ENCODE assay signal across 1 cellular context in the genomic region with DNA sequence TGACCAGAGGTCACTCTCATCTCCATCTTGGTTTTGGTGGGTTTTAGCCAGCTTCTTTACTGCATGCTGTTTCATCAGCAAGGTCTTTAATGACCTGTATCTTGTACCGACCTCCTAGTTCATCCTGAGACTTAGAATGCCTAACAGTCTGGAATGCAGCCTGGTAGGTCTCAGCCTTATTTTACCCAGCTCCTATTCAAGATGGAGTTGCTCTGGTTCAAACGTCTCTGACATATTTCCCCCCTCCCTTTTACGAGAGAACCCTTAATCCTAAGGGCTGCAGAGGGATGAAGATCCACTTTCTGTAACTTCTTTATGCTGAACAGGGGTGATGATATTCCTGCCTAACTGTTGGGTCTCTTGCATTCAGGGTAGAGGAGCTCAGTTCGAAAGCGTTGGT.
TF ChIP-seq lines count a peak whose summit lies in the region.

No MANE protein-coding gene starts in this region.

TF ChIP-seq in K562, 482 proteins besides CTCF, POLR2A, EP300 and RAD21:
- TF ChIP-seq PTTG1 (tag; IDR thresholded peaks at IDR 0.05; ENCODE audit: low read depth) (peak; percentile 85), ZNF174 (CRISPR knock-in tag; IDR thresholded peaks at IDR 0.05) (no peak), HDAC8 (tag; IDR thresholded peaks at IDR 0.05) (peak; percentile 93), ZNF197 (CRISPR knock-in tag; IDR thresholded peaks at IDR 0.05; ENCODE audit: low read depth) (0 out of 2 replicates have a peak, but pooled peaks have one; percentile 28), GTF2A2 (tag; IDR thresholded peaks at IDR 0.05) (0 out of 2 replicates have a peak, but pooled peaks have one; percentile 41), SMAD4 (CRISPR knock-in tag; conservative IDR thresholded peaks at IDR 0.05) (peak; percentile 79), TEAD2 (tag; IDR thresholded peaks at IDR 0.05) (peak; percentile 80), RUNX1 (IDR thresholded peaks at IDR 0.05; ENCODE audit: low read depth) (no peak), ZNF583 (CRISPR knock-in tag; IDR thresholded peaks at IDR 0.05) (peak; percentile 83), PTRF (tag; IDR thresholded peaks at IDR 0.05) (peak; percentile 87), PYGO2 (tag; IDR thresholded peaks at IDR 0.05) (peak; percentile 77), PTBP1 (IDR thresholded peaks at IDR 0.05; ENCODE audit: low read depth, low read length) (no peak), KLF6 (CRISPR knock-in tag; IDR thresholded peaks at IDR 0.05; ENCODE audit: borderline replicate concordance) (peak; percentile 58; the same call in 1 of the 2 replicates), ZNF507 (tag; conservative IDR thresholded peaks at IDR 0.05) (0 out of 2 replicates have a peak, but pooled peaks have one; percentile 19), ZNF436 (CRISPR knock-in tag; IDR thresholded peaks at IDR 0.05) (no peak), ERF (CRISPR knock-in tag; IDR thresholded peaks at IDR 0.05) (no peak), IRF2 (CRISPR knock-in tag; IDR thresholded peaks at IDR 0.05) (no peak), DDX20 (tag; IDR thresholded peaks at IDR 0.05; ENCODE audit: low read depth) (peak; percentile 88), NFE2L1 (tag; IDR thresholded peaks at IDR 0.05; ENCODE audit: borderline replicate concordance, low read depth) (peak; percentile 16; the same call in 1 of the 2 replicates), NR2C2 (CRISPR knock-in tag; IDR thresholded peaks at IDR 0.05) (no peak), NR2C2 (tag; IDR thresholded peaks at IDR 0.05) (peak; percentile 36; the same call in 1 of the 2 replicates), ZNF76 (CRISPR knock-in tag; IDR thresholded peaks at IDR 0.05; ENCODE audit: borderline replicate concordance) (0 out of 2 replicates have a peak, but pooled peaks have one; percentile 28), CXXC5 (CRISPR knock-in tag; IDR thresholded peaks at IDR 0.05) (peak; percentile 65), TGIF2 (CRISPR knock-in tag; IDR thresholded peaks at IDR 0.05) (no peak), ZKSCAN8 (CRISPR knock-in tag; IDR thresholded peaks at IDR 0.05) (0 out of 2 replicates have a peak, but pooled peaks have one; percentile 42), ZNF41 (CRISPR knock-in tag; conservative IDR thresholded peaks at IDR 0.05) (0 out of 2 replicates have a peak, but pooled peaks have one; percentile 51), ZNF668 (CRISPR knock-in tag; IDR thresholded peaks at IDR 0.05) (no peak), NR2C1 (IDR thresholded peaks at IDR 0.05) (no peak), NR2C1 (tag; IDR thresholded peaks at IDR 0.05) (peak; percentile 77), TEAD1 (CRISPR knock-in tag; IDR thresholded peaks at IDR 0.05) (peak in 1 of 2 experiments; percentile 71; a peak in 2 of 4 replicates), ZNF696 (CRISPR knock-in tag; conservative IDR thresholded peaks at IDR 0.05) (no peak), TARDBP (IDR thresholded peaks at IDR 0.05) (no peak), DMBX1 (CRISPR knock-in tag; IDR thresholded peaks at IDR 0.05; ENCODE audit: borderline replicate concordance) (peak; percentile 94), ETV1 (tag; conservative IDR thresholded peaks at IDR 0.05; ENCODE audit: low read depth) (0 out of 2 replicates have a peak, but pooled peaks have one; percentile 9), ZNF175 (CRISPR knock-in tag; IDR thresholded peaks at IDR 0.05; ENCODE audit: low read depth) (peak; percentile 61), NFXL1 (CRISPR knock-in tag; IDR thresholded peaks at IDR 0.05) (peak; percentile 75; the same call in 1 of the 2 replicates), HNRNPUL1 (IDR thresholded peaks at IDR 0.05; ENCODE audit: low read length) (no peak), ZNF311 (CRISPR knock-in tag; IDR thresholded peaks at IDR 0.05) (0 out of 2 replicates have a peak, but pooled peaks have one; percentile 72), GABPB1 (CRISPR knock-in tag; IDR thresholded peaks at IDR 0.05) (no peak), ZNF707 (CRISPR knock-in tag; conservative IDR thresholded peaks at IDR 0.05) (0 out of 2 replicates have a peak, but pooled peaks have one; percentile 20), MIER1 (IDR thresholded peaks at IDR 0.05; ENCODE audit: low read depth) (no peak), MEF2D (tag; conservative IDR thresholded peaks at IDR 0.05; ENCODE audit: low read depth) (peak; percentile 83), BACH1 (tag; IDR thresholded peaks at IDR 0.05) (peak; percentile 29; the same call in 1 of the 2 replicates), CEBPG (CRISPR knock-in tag; IDR thresholded peaks at IDR 0.05) (peak; percentile 59), CEBPG (tag; conservative IDR thresholded peaks at IDR 0.05 in 1 of 2, IDR thresholded peaks at IDR 0.05 in 1 of 2) (no peak), NR4A1 (CRISPR knock-in tag; IDR thresholded peaks at IDR 0.05) (no peak), NR4A1 (tag; IDR thresholded peaks at IDR 0.05) (peak; percentile 78), ZNF766 (CRISPR knock-in tag; conservative IDR thresholded peaks at IDR 0.05) (0 out of 2 replicates have a peak, but pooled peaks have one; percentile 55)
- TF ChIP-seq, protein P1, sequence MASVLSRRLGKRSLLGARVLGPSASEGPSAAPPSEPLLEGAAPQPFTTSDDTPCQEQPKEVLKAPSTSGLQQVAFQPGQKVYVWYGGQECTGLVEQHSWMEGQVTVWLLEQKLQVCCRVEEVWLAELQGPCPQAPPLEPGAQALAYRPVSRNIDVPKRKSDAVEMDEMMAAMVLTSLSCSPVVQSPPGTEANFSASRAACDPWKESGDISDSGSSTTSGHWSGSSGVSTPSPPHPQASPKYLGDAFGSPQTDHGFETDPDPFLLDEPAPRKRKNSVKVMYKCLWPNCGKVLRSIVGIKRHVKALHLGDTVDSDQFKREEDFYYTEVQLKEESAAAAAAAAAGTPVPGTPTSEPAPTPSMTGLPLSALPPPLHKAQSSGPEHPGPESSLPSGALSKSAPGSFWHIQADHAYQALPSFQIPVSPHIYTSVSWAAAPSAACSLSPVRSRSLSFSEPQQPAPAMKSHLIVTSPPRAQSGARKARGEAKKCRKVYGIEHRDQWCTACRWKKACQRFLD (CRISPR knock-in tag; IDR thresholded peaks at IDR 0.05) = peak; percentile 56; the same call in 1 of the 2 replicates
- TF ChIP-seq, protein P2, sequence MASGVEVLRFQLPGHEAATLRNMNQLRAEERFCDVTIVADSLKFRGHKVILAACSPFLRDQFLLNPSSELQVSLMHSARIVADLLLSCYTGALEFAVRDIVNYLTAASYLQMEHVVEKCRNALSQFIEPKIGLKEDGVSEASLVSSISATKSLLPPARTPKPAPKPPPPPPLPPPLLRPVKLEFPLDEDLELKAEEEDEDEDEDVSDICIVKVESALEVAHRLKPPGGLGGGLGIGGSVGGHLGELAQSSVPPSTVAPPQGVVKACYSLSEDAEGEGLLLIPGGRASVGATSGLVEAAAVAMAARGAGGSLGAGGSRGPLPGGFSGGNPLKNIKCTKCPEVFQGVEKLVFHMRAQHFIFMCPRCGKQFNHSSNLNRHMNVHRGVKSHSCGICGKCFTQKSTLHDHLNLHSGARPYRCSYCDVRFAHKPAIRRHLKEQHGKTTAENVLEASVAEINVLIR (CRISPR knock-in tag; IDR thresholded peaks at IDR 0.05) = 0 out of 2 replicates have a peak, but pooled peaks have one; percentile 22
- TF ChIP-seq, protein P3, sequence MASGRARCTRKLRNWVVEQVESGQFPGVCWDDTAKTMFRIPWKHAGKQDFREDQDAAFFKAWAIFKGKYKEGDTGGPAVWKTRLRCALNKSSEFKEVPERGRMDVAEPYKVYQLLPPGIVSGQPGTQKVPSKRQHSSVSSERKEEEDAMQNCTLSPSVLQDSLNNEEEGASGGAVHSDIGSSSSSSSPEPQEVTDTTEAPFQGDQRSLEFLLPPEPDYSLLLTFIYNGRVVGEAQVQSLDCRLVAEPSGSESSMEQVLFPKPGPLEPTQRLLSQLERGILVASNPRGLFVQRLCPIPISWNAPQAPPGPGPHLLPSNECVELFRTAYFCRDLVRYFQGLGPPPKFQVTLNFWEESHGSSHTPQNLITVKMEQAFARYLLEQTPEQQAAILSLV (tag; IDR thresholded peaks at IDR 0.05) = peak; percentile 71; the same call in 1 of the 2 replicates
- TF ChIP-seq, protein P4, sequence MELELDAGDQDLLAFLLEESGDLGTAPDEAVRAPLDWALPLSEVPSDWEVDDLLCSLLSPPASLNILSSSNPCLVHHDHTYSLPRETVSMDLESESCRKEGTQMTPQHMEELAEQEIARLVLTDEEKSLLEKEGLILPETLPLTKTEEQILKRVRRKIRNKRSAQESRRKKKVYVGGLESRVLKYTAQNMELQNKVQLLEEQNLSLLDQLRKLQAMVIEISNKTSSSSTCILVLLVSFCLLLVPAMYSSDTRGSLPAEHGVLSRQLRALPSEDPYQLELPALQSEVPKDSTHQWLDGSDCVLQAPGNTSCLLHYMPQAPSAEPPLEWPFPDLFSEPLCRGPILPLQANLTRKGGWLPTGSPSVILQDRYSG (tag; conservative IDR thresholded peaks at IDR 0.05; ENCODE audit: low read depth) = peak; percentile 84
- TF ChIP-seq, protein P5, sequence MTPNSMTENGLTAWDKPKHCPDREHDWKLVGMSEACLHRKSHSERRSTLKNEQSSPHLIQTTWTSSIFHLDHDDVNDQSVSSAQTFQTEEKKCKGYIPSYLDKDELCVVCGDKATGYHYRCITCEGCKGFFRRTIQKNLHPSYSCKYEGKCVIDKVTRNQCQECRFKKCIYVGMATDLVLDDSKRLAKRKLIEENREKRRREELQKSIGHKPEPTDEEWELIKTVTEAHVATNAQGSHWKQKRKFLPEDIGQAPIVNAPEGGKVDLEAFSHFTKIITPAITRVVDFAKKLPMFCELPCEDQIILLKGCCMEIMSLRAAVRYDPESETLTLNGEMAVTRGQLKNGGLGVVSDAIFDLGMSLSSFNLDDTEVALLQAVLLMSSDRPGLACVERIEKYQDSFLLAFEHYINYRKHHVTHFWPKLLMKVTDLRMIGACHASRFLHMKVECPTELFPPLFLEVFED (CRISPR knock-in tag; conservative IDR thresholded peaks at IDR 0.05) = 0 out of 2 replicates have a peak, but pooled peaks have one; percentile 13
- TF ChIP-seq, protein P6, sequence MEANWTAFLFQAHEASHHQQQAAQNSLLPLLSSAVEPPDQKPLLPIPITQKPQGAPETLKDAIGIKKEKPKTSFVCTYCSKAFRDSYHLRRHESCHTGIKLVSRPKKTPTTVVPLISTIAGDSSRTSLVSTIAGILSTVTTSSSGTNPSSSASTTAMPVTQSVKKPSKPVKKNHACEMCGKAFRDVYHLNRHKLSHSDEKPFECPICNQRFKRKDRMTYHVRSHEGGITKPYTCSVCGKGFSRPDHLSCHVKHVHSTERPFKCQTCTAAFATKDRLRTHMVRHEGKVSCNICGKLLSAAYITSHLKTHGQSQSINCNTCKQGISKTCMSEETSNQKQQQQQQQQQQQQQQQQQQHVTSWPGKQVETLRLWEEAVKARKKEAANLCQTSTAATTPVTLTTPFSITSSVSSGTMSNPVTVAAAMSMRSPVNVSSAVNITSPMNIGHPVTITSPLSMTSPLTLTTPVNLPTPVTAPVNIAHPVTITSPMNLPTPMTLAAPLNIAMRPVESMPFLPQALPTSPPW (CRISPR knock-in tag; IDR thresholded peaks at IDR 0.05) = 0 out of 2 replicates have a peak, but pooled peaks have one; percentile 10
- TF ChIP-seq, protein P7, sequence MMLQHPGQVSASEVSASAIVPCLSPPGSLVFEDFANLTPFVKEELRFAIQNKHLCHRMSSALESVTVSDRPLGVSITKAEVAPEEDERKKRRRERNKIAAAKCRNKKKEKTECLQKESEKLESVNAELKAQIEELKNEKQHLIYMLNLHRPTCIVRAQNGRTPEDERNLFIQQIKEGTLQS (IDR thresholded peaks at IDR 0.05) = peak; percentile 18; the same call in 1 of the 2 replicates
- TF ChIP-seq, protein P7 (CRISPR knock-in tag; conservative IDR thresholded peaks at IDR 0.05) = no peak
- TF ChIP-seq, protein P8, sequence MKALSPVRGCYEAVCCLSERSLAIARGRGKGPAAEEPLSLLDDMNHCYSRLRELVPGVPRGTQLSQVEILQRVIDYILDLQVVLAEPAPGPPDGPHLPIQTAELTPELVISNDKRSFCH (CRISPR knock-in tag; IDR thresholded peaks at IDR 0.05) = no peak
- TF ChIP-seq, protein P8 (tag; IDR thresholded peaks at IDR 0.05) = peak; percentile 84
- TF ChIP-seq, protein P9, sequence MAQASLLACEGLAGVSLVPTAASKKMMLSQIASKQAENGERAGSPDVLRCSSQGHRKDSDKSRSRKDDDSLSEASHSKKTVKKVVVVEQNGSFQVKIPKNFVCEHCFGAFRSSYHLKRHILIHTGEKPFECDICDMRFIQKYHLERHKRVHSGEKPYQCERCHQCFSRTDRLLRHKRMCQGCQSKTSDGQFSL (CRISPR knock-in tag; IDR thresholded peaks at IDR 0.05) = no peak
- TF ChIP-seq, protein P9 (tag; IDR thresholded peaks at IDR 0.05) = peak in 1 of 2 experiments; percentile 85; a peak in 2 of 4 replicates
- TF ChIP-seq, protein P10, sequence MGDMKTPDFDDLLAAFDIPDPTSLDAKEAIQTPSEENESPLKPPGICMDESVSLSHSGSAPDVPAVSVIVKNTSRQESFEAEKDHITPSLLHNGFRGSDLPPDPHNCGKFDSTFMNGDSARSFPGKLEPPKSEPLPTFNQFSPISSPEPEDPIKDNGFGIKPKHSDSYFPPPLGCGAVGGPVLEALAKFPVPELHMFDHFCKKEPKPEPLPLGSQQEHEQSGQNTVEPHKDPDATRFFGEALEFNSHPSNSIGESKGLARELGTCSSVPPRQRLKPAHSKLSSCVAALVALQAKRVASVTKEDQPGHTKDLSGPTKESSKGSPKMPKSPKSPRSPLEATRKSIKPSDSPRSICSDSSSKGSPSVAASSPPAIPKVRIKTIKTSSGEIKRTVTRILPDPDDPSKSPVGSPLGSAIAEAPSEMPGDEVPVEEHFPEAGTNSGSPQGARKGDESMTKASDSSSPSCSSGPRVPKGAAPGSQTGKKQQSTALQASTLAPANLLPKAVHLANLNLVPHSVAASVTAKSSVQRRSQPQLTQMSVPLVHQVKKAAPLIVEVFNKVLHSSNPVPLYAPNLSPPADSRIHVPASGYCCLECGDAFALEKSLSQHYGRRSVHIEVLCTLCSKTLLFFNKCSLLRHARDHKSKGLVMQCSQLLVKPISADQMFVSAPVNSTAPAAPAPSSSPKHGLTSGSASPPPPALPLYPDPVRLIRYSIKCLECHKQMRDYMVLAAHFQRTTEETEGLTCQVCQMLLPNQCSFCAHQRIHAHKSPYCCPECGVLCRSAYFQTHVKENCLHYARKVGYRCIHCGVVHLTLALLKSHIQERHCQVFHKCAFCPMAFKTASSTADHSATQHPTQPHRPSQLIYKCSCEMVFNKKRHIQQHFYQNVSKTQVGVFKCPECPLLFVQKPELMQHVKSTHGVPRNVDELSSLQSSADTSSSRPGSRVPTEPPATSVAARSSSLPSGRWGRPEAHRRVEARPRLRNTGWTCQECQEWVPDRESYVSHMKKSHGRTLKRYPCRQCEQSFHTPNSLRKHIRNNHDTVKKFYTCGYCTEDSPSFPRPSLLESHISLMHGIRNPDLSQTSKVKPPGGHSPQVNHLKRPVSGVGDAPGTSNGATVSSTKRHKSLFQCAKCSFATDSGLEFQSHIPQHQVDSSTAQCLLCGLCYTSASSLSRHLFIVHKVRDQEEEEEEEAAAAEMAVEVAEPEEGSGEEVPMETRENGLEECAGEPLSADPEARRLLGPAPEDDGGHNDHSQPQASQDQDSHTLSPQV (IDR thresholded peaks at IDR 0.05) = peak; percentile 94
